8 cellular contexts compared by ENCODE assay signal in genomic region chr7:100675581-100676350, GRCh38. TPM values are rescaled to one million over a fixed set of nuclear protein-coding genes. Genes with fewer than 3 reads are reported as not detected.
DNase-seq lines count a peak whose midpoint lies in the region; ATAC-seq and TF ChIP-seq lines count a peak whose summit lies in the region.

No MANE protein-coding gene starts in this region.

- POLR2A ChIA-PET in GM10248 (lab: Yijun Ruan, JAX), result no interaction called here
- POLR2A ChIA-PET in HEK293T (lab: Yijun Ruan, JAX), result interaction anchor here (2.1 kb wide), 1 partner anchor 30 kb away, joined by 9 read pairs; the partner anchor contains the start of gene POP7

- DNase-seq in GM10248 (ENCODE audit: extremely low spot score) (peak; percentile 83), NCI-H774 (lab: John Stamatoyannopoulos, UW) (peak; percentile 29), endothelial cell (ENCODE audit: low spot score) (peak; percentile 57), middle frontal gyrus (ENCODE audit: extremely low spot score, low spot score) (peak; percentile 55), HEK293T (ENCODE audit: extremely low spot score) (no peak)
- peak; percentile 51 for DNase-seq in activated CD8-positive, alpha-beta memory T cell treated with anti-CD3 and anti-CD28 coated beads, Interleukin-2, amount 50 U/mL, for 24 hours (ENCODE audit: extremely low read depth)
- peak; percentile 78 for DNase-seq in stimulated activated CD8-positive, alpha-beta memory T cell treated with anti-CD3 and anti-CD28 coated beads, Interleukin-15, amount 100 ng/mL, for 48 hours (ENCODE audit: low read depth in 2 of 2)

- CTCF ChIA-PET in GM10248 (lab: Yijun Ruan, JAX), result interaction anchor here (1.8 to 8.9 kb wide), 3 partner anchors 15 to 30 kb away, joined by 10 to 106 read pairs (median 16); partner anchors contain the start of gene POP7
- CTCF ChIA-PET in HEK293T (lab: Yijun Ruan, JAX), result no interaction called here

- H3K9me3 Mint-ChIP-seq in endothelial cell (ENCODE audit: unreplicated experiment), result no peaks in the 10 kb centered on the region

- peak overlapping the region; percentile 85 for H3K4me3 Mint-ChIP-seq in endothelial cell (ENCODE audit: unreplicated experiment)

- peaks cover 12% of the 10 kb centered on the region for H3K36me3 Mint-ChIP-seq in endothelial cell (ENCODE audit: low read depth, unreplicated experiment)

- TF ChIP-seq CTCF in GM10248 (IDR thresholded peaks at IDR 0.05; ENCODE audit: control extremely low read depth, extremely low read depth, low read depth, missing control alignments) (no peak), endothelial cell (IDR thresholded peaks at IDR 0.05; ENCODE audit: unreplicated experiment) (no peak)

- H3K27ac Mint-ChIP-seq in endothelial cell (ENCODE audit: unreplicated experiment), result no peak overlapping the region

- ATAC-seq in HG02588 (IDR thresholded peaks at IDR 0.05; ENCODE audit: unreplicated experiment), result peak; percentile 29

- H3K4me1 Mint-ChIP-seq in endothelial cell (ENCODE audit: unreplicated experiment), result peaks cover 5% of the 10 kb centered on the region

- peaks cover 12% of the 10 kb centered on the region for H3K27me3 Mint-ChIP-seq in endothelial cell (ENCODE audit: unreplicated experiment)

TF ChIP-seq in HEK293T, 16 proteins besides CTCF, POLR2A, EP300 and RAD21:
- TF ChIP-seq FOXK2 (IDR thresholded peaks at IDR 0.05), result no peak
- TF ChIP-seq HDGF (IDR thresholded peaks at IDR 0.05; ENCODE audit: borderline replicate concordance), result no peak
- no peak for TF ChIP-seq BHLHE40 (IDR thresholded peaks at IDR 0.05; ENCODE audit: borderline replicate concordance)
- TF ChIP-seq ARNT (IDR thresholded peaks at IDR 0.05), result no peak
- TF ChIP-seq FOXA1 (IDR thresholded peaks at IDR 0.05), result no peak
- TF ChIP-seq CTBP1 (IDR thresholded peaks at IDR 0.05; ENCODE audit: borderline replicate concordance), result no peak
- no peak for TF ChIP-seq ZNF384 (IDR thresholded peaks at IDR 0.05)
- TF ChIP-seq L3MBTL2 (conservative IDR thresholded peaks at IDR 0.05), result no peak
- TF ChIP-seq NFRKB (IDR thresholded peaks at IDR 0.05), result no peak
- TF ChIP-seq, protein P1, sequence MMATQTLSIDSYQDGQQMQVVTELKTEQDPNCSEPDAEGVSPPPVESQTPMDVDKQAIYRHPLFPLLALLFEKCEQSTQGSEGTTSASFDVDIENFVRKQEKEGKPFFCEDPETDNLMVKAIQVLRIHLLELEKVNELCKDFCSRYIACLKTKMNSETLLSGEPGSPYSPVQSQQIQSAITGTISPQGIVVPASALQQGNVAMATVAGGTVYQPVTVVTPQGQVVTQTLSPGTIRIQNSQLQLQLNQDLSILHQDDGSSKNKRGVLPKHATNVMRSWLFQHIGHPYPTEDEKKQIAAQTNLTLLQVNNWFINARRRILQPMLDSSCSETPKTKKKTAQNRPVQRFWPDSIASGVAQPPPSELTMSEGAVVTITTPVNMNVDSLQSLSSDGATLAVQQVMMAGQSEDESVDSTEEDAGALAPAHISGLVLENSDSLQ (IDR thresholded peaks at IDR 0.05), result no peak
- TF ChIP-seq SP1 (IDR thresholded peaks at IDR 0.05), result no peak
- no peak for TF ChIP-seq ELF4 (IDR thresholded peaks at IDR 0.05)
- no peak for TF ChIP-seq TARDBP (IDR thresholded peaks at IDR 0.05)
- TF ChIP-seq LEF1 (IDR thresholded peaks at IDR 0.05; ENCODE audit: borderline replicate concordance), result no peak
- TF ChIP-seq FOXM1 (IDR thresholded peaks at IDR 0.05; ENCODE audit: borderline replicate concordance), result no peak
- TF ChIP-seq SUZ12 (IDR thresholded peaks at IDR 0.05), result no peak

RNA-seq across cellular contexts. Expression of gene GNB2, which starts 2.2 kb away (rescaled TPM):
- 336 TPM for total RNA-seq in endothelial cell (ENCODE audit: unreplicated experiment)

RNA-seq across cellular contexts. Expression of gene GIGYF1, which starts 18.3 kb away (rescaled TPM):
- total RNA-seq in endothelial cell (ENCODE audit: unreplicated experiment), result 70.6 TPM

RNA-seq across cellular contexts. Expression of gene ACTL6B, which starts 19.5 kb away (rescaled TPM):
- not detected for total RNA-seq in endothelial cell (ENCODE audit: unreplicated experiment)

RNA-seq across cellular contexts. Expression of gene POP7, which starts 30.2 kb away (rescaled TPM):
- total RNA-seq in endothelial cell (ENCODE audit: unreplicated experiment), result 30.6 TPM

RNA-seq across cellular contexts. Expression of gene TFR2, which starts 34.4 kb away (rescaled TPM):
- total RNA-seq in endothelial cell (ENCODE audit: unreplicated experiment), result 1.0 TPM
